Comparison of ENCODE assay signal across 14 cellular contexts in genomic region chr7:132161231-132161915, GRCh38.
DNase-seq lines count a peak whose midpoint lies in the region; ATAC-seq, FAIRE-seq and TF ChIP-seq lines count a peak whose summit lies in the region.
"Had no signal": no experiment of that assay in that cellular context is flagged by ENCODE, and none has a peak within 500 bp of the region (broad histone marks: within the 10 kb centered on the region; RNA-seq: fewer than 3 reads in every experiment).

No MANE protein-coding gene starts in this region.

- peak; percentile 69 for DNase-seq in AG10803 (ENCODE audit: low read depth)
- DNase-seq in endothelial cell of umbilical vein (ENCODE audit: low read depth, low spot score), result peak; percentile 21
- peak; percentile 9 for DNase-seq in midbrain (lab: John Stamatoyannopoulos, UW)
- no peak for DNase-seq in GM19238 (ENCODE audit: insufficient read length, low spot score)
- DNase-seq in progenitor cell of endocrine pancreas (ENCODE audit: low spot score, unreplicated experiment), result no peak
- no peak for DNase-seq in stimulated activated CD4-positive, alpha-beta T cell treated with anti-CD3 and anti-CD28 coated beads, Interleukin-2, amount 100 ng/mL, for 48 hours
- DNase-seq: mammary epithelial cell; NCI-H345; occipital lobe; stimulated activated CD4-positive, alpha-beta T cell treated with anti-CD3 and anti-CD28 coated beads, Interleukin-12 subunit alpha, Interleukin-12 subunit beta, amount 100 ng/mL, for 4 hours; SW 1271 had no signal

- H3K79me2 ChIP-seq in endothelial cell of umbilical vein (ENCODE audit: control insufficient read depth, insufficient read depth, low read length), result no peaks in the 10 kb centered on the region

- no TSS peak for BruUV-seq in endothelial cell of umbilical vein (replicated peaks; lab: Mats Ljungman, UMichigan)

- H3K27me3 Mint-ChIP-seq in progenitor cell of endocrine pancreas, result peaks cover 39% of the 10 kb centered on the region

- no peak overlapping the region for H3K9ac ChIP-seq in endothelial cell of umbilical vein (replicated peaks; ENCODE audit: extremely low read depth, insufficient read depth, low read length)

- H3K27ac Mint-ChIP-seq in progenitor cell of endocrine pancreas, result no peak overlapping the region

- no peaks in the 10 kb centered on the region for H3K36me3 Mint-ChIP-seq in progenitor cell of endocrine pancreas (ENCODE audit: insufficient read depth)

- H4K20me1 ChIP-seq in endothelial cell of umbilical vein (replicated peaks; ENCODE audit: control insufficient read depth, extremely low read depth, insufficient read depth, low read length), result no peaks in the 10 kb centered on the region

- no peak for ATAC-seq in GM19395 (IDR thresholded peaks at IDR 0.05; ENCODE audit: unreplicated experiment)

- no peak overlapping the region for H3K27ac ChIP-seq in HEK293 (ENCODE audit: extremely low read depth, low read depth, low read length)
- H3K27ac ChIP-seq in endothelial cell of umbilical vein (ENCODE audit: insufficient read depth, low read depth, low read length), result no peak overlapping the region
- H3K27ac ChIP-seq: coronary artery had no signal

- no peak overlapping the region for H3K4me3 Mint-ChIP-seq in progenitor cell of endocrine pancreas (ENCODE audit: low read depth)

- no peaks in the 10 kb centered on the region for H3K9me3 Mint-ChIP-seq in progenitor cell of endocrine pancreas (ENCODE audit: low read depth)

- H2AFZ ChIP-seq in endothelial cell of umbilical vein (ENCODE audit: low read depth, low read length), result no peak overlapping the region

- H3K4me2 ChIP-seq in endothelial cell of umbilical vein (ENCODE audit: insufficient read depth, low read length), result no peak overlapping the region

- no peak for TF ChIP-seq CTCF in AG10803 (conservative IDR thresholded peaks at IDR 0.05; ENCODE audit: low read length)
- TF ChIP-seq CTCF in HEK293 (tag by site-specific recombination; IDR thresholded peaks at IDR 0.05), result no peak
- no peak for TF ChIP-seq CTCF in endothelial cell of umbilical vein (IDR thresholded peaks at IDR 0.05; ENCODE audit: extremely low read depth in 1 of 2, insufficient read depth in 1 of 2, low read depth in 1 of 2, low read length in 2 of 2)
- TF ChIP-seq CTCF in progenitor cell of endocrine pancreas (IDR thresholded peaks at IDR 0.05; ENCODE audit: unreplicated experiment), result no peak

- H3K9me1 ChIP-seq in endothelial cell of umbilical vein (replicated peaks; ENCODE audit: control insufficient read depth, extremely low read depth, insufficient read depth, low read length), result no peaks in the 10 kb centered on the region

- no peaks in the 10 kb centered on the region for H3K9me3 ChIP-seq in HEK293 (ENCODE audit: control insufficient read depth, insufficient read depth, low read depth, low read length)
- H3K9me3 ChIP-seq in endothelial cell of umbilical vein (replicated peaks; ENCODE audit: control insufficient read depth, insufficient read depth, low read length), result no peaks in the 10 kb centered on the region

- no peaks in the 10 kb centered on the region for H3K27me3 ChIP-seq in endothelial cell of umbilical vein (ENCODE audit: control insufficient read depth in 2 of 2, insufficient read depth in 2 of 2, low read length in 2 of 2)

- intact Hi-C loops in endothelial cell of umbilical vein (cut with micrococcal nuclease), result no loop called here

- TF ChIP-seq POLR2A in endothelial cell of umbilical vein (IDR thresholded peaks at IDR 0.05; ENCODE audit: low read depth, low read length), result no peak

- CTCF ChIA-PET in HEK293 (lab: Yijun Ruan, JAX), result interaction anchor here (0.5 to 1.2 kb wide), 3 partner anchors 21 to 82 kb away, joined by 3 read pairs; no protein-coding TSS in a partner anchor
- CTCF ChIA-PET in endothelial cell of umbilical vein (lab: Charles Lee), result no interaction called here

- dilution Hi-C loops in endothelial cell of umbilical vein (cut with MboI; ENCODE audit: extremely low pct_ligation_motif_present, low sequenced_read_pairs), result no loop called here

- no peaks in the 10 kb centered on the region for H3K4me1 Mint-ChIP-seq in progenitor cell of endocrine pancreas (ENCODE audit: low read depth)

- no peaks in the 10 kb centered on the region for H3K36me3 ChIP-seq in HEK293 (ENCODE audit: control insufficient read depth in 2 of 2, insufficient read depth in 1 of 2, low read length in 2 of 2)
- peaks cover 0 to 42% of the 10 kb centered on the region in 2 experiments for H3K36me3 ChIP-seq in endothelial cell of umbilical vein (ENCODE audit: control insufficient read depth in 2 of 2, extremely low read depth in 1 of 2, insufficient read depth in 2 of 2, low read length in 2 of 2)

- H3K4me1 ChIP-seq in HEK293 (ENCODE audit: control insufficient read depth, insufficient read depth, low read length) (no peaks in the 10 kb centered on the region), endothelial cell of umbilical vein (ENCODE audit: control insufficient read depth, extremely low read depth, insufficient read depth, low read length) (no peaks in the 10 kb centered on the region)

- POLR2A ChIA-PET in HEK293 (lab: Yijun Ruan, JAX) (no interaction called here), endothelial cell of umbilical vein (lab: Charles Lee) (no interaction called here)

- FAIRE-seq in endothelial cell of umbilical vein (lab: Jason Lieb, UNC), result no peak

- H3K4me3 ChIP-seq in AG10803 (ENCODE audit: low read length) (no peak overlapping the region), HEK293 (ENCODE audit: low read depth, low read length) (no peak overlapping the region), endothelial cell of umbilical vein (replicated peaks in 1 of 3; ENCODE audit: insufficient read depth in 1 of 3, low read depth in 1 of 3, low read length in 3 of 3) (no peak overlapping the region)
- H3K4me3 ChIP-seq: coronary artery had no signal

TF ChIP-seq in HEK293, 187 proteins besides CTCF, POLR2A, EP300 and RAD21:
- TF ChIP-seq ZNF692 (tag by site-specific recombination; IDR thresholded peaks at IDR 0.05), result peak; percentile 29; the same call in 1 of the 2 replicates
- TF ChIP-seq IKZF3 (tag by site-specific recombination; IDR thresholded peaks at IDR 0.05), result no peak
- no peak for TF ChIP-seq ZSCAN16 (tag by site-specific recombination; IDR thresholded peaks at IDR 0.05)
- TF ChIP-seq ZNF341 (tag by site-specific recombination; IDR thresholded peaks at IDR 0.05; ENCODE audit: low read depth), result peak; percentile 28; the same call in 1 of the 2 replicates

TF ChIP-seq in endothelial cell of umbilical vein, 7 proteins besides CTCF, POLR2A, EP300 and RAD21:
- TF ChIP-seq MYC (IDR thresholded peaks at IDR 0.05; ENCODE audit: low read depth, low read length) (no peak), GATA2 (IDR thresholded peaks at IDR 0.05; ENCODE audit: insufficient read depth, insufficient read length, low read depth, low read length) (no peak), POLR2AphosphoS5 (IDR thresholded peaks at IDR 0.05; ENCODE audit: insufficient read depth, low read depth, low read length) (no peak), MAX (IDR thresholded peaks at IDR 0.05; ENCODE audit: insufficient read depth, insufficient read length) (no peak), JUN (IDR thresholded peaks at IDR 0.05; ENCODE audit: borderline replicate concordance, insufficient read depth, insufficient read length, low read depth) (no peak)

Comparison
In these comparisons a context has a peak if more than half of its experiments do, and no peak if none do; other contexts are left out.
1. DNase-seq: peak in AG10803 (single experiment), endothelial cell of umbilical vein (single experiment) and midbrain (single experiment); none in GM19238 (single experiment), progenitor cell of endocrine pancreas (single experiment) and stimulated activated CD4-positive, alpha-beta T cell treated with anti-CD3 and anti-CD28 coated beads, Interleukin-2, amount 100 ng/mL, for 48 hours (0 of 2).